In the genomic region with DNA sequence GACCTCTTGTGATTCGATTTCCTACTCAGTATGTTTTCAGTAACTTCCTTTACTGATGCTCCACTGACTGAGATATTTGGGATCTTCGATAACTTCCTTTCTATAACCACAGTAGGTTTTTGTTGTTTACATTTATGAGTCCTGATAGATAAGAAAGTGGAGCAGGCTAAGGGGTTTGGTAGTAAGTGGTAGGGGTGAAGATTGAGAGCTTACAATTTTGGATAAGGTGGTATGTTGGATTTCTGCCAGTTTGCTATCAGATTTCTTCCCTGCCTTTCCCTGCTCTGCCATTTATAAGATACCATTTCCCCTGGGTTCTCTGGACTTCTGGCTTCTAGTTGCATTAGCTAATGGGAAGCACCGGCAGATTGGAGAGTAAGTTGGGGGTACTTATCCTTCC, we compare ENCODE assay signal across 1 cellular context.
TF ChIP-seq lines count a peak whose summit lies in the region.

No MANE protein-coding gene starts in this region.

TF ChIP-seq in GM23338, 12 proteins besides CTCF, POLR2A, EP300 and RAD21 (continued from another document):
- TF ChIP-seq, protein P1, sequence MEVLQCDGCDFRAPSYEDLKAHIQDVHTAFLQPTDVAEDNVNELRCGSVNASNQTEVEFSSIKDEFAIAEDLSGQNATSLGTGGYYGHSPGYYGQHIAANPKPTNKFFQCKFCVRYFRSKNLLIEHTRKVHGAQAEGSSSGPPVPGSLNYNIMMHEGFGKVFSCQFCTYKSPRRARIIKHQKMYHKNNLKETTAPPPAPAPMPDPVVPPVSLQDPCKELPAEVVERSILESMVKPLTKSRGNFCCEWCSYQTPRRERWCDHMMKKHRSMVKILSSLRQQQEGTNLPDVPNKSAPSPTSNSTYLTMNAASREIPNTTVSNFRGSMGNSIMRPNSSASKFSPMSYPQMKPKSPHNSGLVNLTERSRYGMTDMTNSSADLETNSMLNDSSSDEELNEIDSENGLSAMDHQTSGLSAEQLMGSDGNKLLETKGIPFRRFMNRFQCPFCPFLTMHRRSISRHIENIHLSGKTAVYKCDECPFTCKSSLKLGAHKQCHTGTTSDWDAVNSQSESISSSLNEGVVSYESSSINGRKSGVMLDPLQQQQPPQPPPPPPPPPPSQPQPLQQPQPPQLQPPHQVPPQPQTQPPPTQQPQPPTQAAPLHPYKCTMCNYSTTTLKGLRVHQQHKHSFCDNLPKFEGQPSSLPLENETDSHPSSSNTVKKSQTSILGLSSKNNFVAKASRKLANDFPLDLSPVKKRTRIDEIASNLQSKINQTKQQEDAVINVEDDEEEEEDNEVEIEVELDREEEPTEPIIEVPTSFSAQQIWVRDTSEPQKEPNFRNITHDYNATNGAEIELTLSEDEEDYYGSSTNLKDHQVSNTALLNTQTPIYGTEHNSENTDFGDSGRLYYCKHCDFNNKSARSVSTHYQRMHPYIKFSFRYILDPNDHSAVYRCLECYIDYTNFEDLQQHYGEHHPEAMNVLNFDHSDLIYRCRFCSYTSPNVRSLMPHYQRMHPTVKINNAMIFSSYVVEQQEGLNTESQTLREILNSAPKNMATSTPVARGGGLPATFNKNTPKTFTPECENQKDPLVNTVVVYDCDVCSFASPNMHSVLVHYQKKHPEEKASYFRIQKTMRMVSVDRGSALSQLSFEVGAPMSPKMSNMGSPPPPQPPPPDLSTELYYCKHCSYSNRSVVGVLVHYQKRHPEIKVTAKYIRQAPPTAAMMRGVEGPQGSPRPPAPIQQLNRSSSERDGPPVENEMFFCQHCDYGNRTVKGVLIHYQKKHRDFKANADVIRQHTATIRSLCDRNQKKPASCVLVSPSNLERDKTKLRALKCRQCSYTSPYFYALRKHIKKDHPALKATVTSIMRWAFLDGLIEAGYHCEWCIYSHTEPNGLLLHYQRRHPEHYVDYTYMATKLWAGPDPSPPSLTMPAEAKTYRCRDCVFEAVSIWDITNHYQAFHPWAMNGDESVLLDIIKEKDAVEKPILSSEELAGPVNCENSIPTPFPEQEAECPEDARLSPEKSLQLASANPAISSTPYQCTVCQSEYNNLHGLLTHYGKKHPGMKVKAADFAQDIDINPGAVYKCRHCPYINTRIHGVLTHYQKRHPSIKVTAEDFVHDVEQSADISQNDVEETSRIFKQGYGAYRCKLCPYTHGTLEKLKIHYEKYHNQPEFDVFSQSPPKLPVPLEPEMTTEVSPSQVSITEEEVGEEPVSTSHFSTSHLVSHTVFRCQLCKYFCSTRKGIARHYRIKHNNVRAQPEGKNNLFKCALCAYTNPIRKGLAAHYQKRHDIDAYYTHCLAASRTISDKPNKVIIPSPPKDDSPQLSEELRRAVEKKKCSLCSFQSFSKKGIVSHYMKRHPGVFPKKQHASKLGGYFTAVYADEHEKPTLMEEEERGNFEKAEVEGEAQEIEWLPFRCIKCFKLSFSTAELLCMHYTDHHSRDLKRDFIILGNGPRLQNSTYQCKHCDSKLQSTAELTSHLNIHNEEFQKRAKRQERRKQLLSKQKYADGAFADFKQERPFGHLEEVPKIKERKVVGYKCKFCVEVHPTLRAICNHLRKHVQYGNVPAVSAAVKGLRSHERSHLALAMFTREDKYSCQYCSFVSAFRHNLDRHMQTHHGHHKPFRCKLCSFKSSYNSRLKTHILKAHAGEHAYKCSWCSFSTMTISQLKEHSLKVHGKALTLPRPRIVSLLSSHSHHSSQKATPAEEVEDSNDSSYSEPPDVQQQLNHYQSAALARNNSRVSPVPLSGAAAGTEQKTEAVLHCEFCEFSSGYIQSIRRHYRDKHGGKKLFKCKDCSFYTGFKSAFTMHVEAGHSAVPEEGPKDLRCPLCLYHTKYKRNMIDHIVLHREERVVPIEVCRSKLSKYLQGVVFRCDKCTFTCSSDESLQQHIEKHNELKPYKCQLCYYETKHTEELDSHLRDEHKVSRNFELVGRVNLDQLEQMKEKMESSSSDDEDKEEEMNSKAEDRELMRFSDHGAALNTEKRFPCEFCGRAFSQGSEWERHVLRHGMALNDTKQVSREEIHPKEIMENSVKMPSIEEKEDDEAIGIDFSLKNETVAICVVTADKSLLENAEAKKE (CRISPR knock-in tag; IDR thresholded peaks at IDR 0.05): no peak
- TF ChIP-seq, protein P2, sequence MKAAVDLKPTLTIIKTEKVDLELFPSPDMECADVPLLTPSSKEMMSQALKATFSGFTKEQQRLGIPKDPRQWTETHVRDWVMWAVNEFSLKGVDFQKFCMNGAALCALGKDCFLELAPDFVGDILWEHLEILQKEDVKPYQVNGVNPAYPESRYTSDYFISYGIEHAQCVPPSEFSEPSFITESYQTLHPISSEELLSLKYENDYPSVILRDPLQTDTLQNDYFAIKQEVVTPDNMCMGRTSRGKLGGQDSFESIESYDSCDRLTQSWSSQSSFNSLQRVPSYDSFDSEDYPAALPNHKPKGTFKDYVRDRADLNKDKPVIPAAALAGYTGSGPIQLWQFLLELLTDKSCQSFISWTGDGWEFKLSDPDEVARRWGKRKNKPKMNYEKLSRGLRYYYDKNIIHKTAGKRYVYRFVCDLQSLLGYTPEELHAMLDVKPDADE (IDR thresholded peaks at IDR 0.05): no peak
